ENCODE assay signal across 34 cellular contexts in genomic region chr9:71850996-71851395, GRCh38.
"Had no signal": no experiment of that assay in that cellular context is flagged by ENCODE, and none has a peak within 500 bp of the region (broad histone marks: within the 10 kb centered on the region; RNA-seq: fewer than 3 reads in every experiment).

No MANE protein-coding gene starts in this region.

- H3K9ac ChIP-seq: KMS-11 had no signal

- H3K4me3 ChIP-seq: MG63 had no signal

- H3K9me3 ChIP-seq: MG63 had no signal

- H3K27me3 ChIP-seq: MG63 had no signal

- H3K36me3 ChIP-seq: MG63 had no signal

- H3K4me2 ChIP-seq: KMS-11 had no signal

- DNase-seq: Karpas-422, Kasumi-1, MG63, MM.1S, MV-4-11, NCI-H1048, NCI-H1092, NCI-H1092 treated with DMSO at 0.1 percent for 48 hours, NCI-H1105, NCI-H1105 treated with DMSO at 0.1 percent for 48 hours, NCI-H1417, NCI-H1417 treated with DMSO at 0.1 percent for 48 hours, NCI-H1436, NCI-H1436 treated with DMSO at 0.1 percent for 48 hours, NCI-H146, NCI-H1694, NCI-H1694 treated with DMSO at 0.1 percent for 48 hours, NCI-H187, NCI-H187 treated with DMSO at 0.1 percent for 48 hours, NCI-H1930, NCI-H2029, NCI-H2029 treated with DMSO at 0.1 percent for 48 hours, NCI-H2081, NCI-H2081 treated with DMSO at 0.1 percent for 48 hours, NCI-H2107, NCI-H2171, NCI-H2171 treated with DMSO at 0.1 percent for 48 hours, NCI-H2227 treated with DMSO at 0.1 percent for 48 hours, NCI-H226, NCI-H345, NCI-H446, NCI-H446 treated with DMSO at 0.1 percent for 48 hours, NCI-H510A had no signal

- H3K27ac ChIP-seq: KMS-11 had no signal
